17 cellular contexts compared by ENCODE assay signal in the genomic region with DNA sequence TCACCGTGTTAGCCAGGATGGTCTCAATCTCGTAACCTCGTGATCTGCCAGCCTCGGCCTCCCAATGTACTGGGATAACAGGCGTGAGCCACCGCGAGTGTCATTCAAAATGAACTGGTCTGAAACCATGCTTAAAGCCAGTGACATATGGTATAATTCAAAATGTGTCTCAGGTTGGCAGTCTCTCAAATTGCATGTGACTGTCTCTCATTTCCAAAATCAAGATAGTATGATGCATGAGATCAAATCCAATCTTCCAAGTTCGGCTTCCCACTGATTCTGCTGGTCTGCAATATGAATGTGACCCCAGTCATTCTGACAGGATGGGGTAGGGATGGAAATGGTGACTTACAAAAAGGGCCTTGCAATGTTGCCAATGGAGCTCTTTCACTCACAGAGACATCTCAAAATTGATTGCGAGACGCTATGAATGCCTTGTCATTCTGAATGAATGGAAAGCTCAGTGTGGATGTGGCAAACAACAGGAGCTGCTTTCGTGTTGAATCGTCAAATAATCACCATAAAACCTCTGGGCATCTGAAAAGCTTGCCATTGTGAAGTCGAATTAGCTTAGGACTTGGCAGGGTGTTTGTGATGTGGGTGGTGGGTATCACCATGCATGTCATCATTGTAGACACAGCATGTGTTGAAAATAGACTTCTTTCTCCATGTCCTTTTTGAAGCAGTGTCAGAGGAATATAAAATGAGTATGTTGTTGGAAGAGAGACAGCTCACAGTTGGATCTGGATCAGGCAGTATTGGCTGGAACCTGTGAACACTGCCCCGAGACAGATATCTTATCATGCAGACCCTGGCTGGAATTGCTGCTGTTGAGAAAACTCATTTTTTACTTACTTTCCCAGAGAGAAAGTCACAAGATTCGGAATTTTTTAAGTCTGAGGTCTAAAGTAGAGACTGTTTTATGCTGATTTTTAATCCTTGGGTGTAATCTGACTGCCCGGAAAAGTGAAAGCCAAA. TPM values are rescaled to one million over a fixed set of nuclear protein-coding genes. Genes with fewer than 3 reads are reported as not detected.
DNase-seq lines count a peak whose midpoint lies in the region; ATAC-seq, FAIRE-seq and TF ChIP-seq lines count a peak whose summit lies in the region.
"Had no signal": no experiment of that assay in that cellular context is flagged by ENCODE, and none has a peak within 500 bp of the region (broad histone marks: within the 10 kb centered on the region; RNA-seq: fewer than 3 reads in every experiment).

No MANE protein-coding gene starts in this region.

- H4K20me1 ChIP-seq in IMR-90 (ENCODE audit: insufficient read depth, low read length): no peaks in the 10 kb centered on the region
- no peaks in the 10 kb centered on the region for H4K20me1 ChIP-seq in astrocyte (ENCODE audit: insufficient read depth, low read length)

- H3K4me3 Mint-ChIP-seq in astrocyte (ENCODE audit: unreplicated experiment) (no peak overlapping the region), WTC11 (no peak overlapping the region)

- no TSS peak for BruUV-seq in IMR-90 (replicated peaks; lab: Mats Ljungman, UMichigan)

- H2BK5ac ChIP-seq in IMR-90 (ENCODE audit: low read depth, low read length, poor library complexity, severe bottlenecking): no peak overlapping the region

- FAIRE-seq in astrocyte (lab: Jason Lieb, UNC): no peak
- FAIRE-seq: G401.6 had no signal

- no peak for ATAC-seq in IMR-90 (ENCODE audit: low read depth)
- no peak for ATAC-seq in psoas muscle
- no peak for ATAC-seq in WTC11
- no peak for ATAC-seq in GM21526 (IDR thresholded peaks at IDR 0.05; ENCODE audit: low FRiP score, unreplicated experiment)
- no peak for ATAC-seq in GM18909 (IDR thresholded peaks at IDR 0.05; ENCODE audit: poor library complexity, unreplicated experiment)

- no peak for TF ChIP-seq POLR2A in IMR-90 (IDR thresholded peaks at IDR 0.05; ENCODE audit: low read depth, low read length)

- no peak overlapping the region for H2BK20ac ChIP-seq in IMR-90 (ENCODE audit: low read depth, low read length)

- no peak overlapping the region for H2AFZ ChIP-seq in IMR-90 (replicated peaks; ENCODE audit: low read length, poor library complexity)
- peak overlapping the region; percentile 23 for H2AFZ ChIP-seq in astrocyte (ENCODE audit: low read depth, low read length)

- H3K4me2 ChIP-seq in IMR-90 (ENCODE audit: low read depth, low read length): no peak overlapping the region
- H3K4me2 ChIP-seq in astrocyte (ENCODE audit: low read length): no peak overlapping the region

- no peaks in the 10 kb centered on the region for H3K27me3 ChIP-seq in IMR-90 (ENCODE audit: control insufficient read depth, insufficient read depth, low read length)
- no peaks in the 10 kb centered on the region for H3K27me3 ChIP-seq in astrocyte (ENCODE audit: insufficient read depth, low read length)
- H3K27me3 ChIP-seq in psoas muscle (ENCODE audit: insufficient read depth in 3 of 3, low read length in 2 of 3): no peaks in the 10 kb centered on the region
- H3K27me3 ChIP-seq: SJSA1 had no signal

- peaks cover 51% of the 10 kb centered on the region for H3K4me1 Mint-ChIP-seq in astrocyte (ENCODE audit: low read depth, unreplicated experiment)
- peaks cover 16% of the 10 kb centered on the region for H3K4me1 Mint-ChIP-seq in WTC11

- no peaks in the 10 kb centered on the region for H3K79me2 ChIP-seq in astrocyte (ENCODE audit: insufficient read depth, low read length)

- no peak overlapping the region for H3K4me3 ChIP-seq in IMR-90 (ENCODE audit: insufficient read depth, low read depth, low read length)
- H3K4me3 ChIP-seq in astrocyte (ENCODE audit: insufficient read depth, low read depth, low read length): no peak overlapping the region
- H3K4me3 ChIP-seq in psoas muscle: no peak overlapping the region
- H3K4me3 ChIP-seq: SJSA1 had no signal

- POLR2A ChIA-PET in IMR-90 (lab: Charles Lee; ENCODE audit: unreplicated experiment) (no interaction called here), WTC11 (lab: Charles Lee) (no interaction called here)

- H2AK9ac ChIP-seq in IMR-90 (replicated peaks; ENCODE audit: low read depth, low read length, poor library complexity): no peak overlapping the region

- no peak overlapping the region for H3K9ac ChIP-seq in IMR-90 (ENCODE audit: low read depth, low read length)
- H3K9ac ChIP-seq in astrocyte (ENCODE audit: low read length): no peak overlapping the region

- peaks cover 11% of the 10 kb centered on the region for H3K4me1 ChIP-seq in IMR-90 (ENCODE audit: control insufficient read depth, insufficient read depth, low read length)
- peaks cover 21% of the 10 kb centered on the region for H3K4me1 ChIP-seq in astrocyte (ENCODE audit: insufficient read depth, low read length)
- H3K4me1 ChIP-seq in psoas muscle: peaks cover 40% of the 10 kb centered on the region

- H3K27ac Mint-ChIP-seq in astrocyte (ENCODE audit: unreplicated experiment) (peak overlapping the region; percentile 31), WTC11 (no peak overlapping the region; the same call in 1 of the 2 replicates)

- no peaks in the 10 kb centered on the region for H3K79me1 ChIP-seq in IMR-90 (ENCODE audit: low read depth in 1 of 2, low read length in 2 of 2)

- H3K18ac ChIP-seq in IMR-90 (ENCODE audit: low read depth, low read length): no peak overlapping the region; the same call in 1 of the 2 replicates

- H3K9me3 ChIP-seq in IMR-90 (ENCODE audit: control insufficient read depth, insufficient read depth, low read length) (no peaks in the 10 kb centered on the region), astrocyte (ENCODE audit: insufficient read depth, low read depth, low read length) (no peaks in the 10 kb centered on the region), psoas muscle (no peaks in the 10 kb centered on the region)
- H3K9me3 ChIP-seq: SJSA1 had no signal

- H3K27ac ChIP-seq in IMR-90 (ENCODE audit: insufficient read depth, low read length) (no peak overlapping the region), astrocyte (ENCODE audit: low read depth, low read length) (no peak overlapping the region), psoas muscle (peak overlapping the region; percentile 42)
- H3K27ac ChIP-seq: SJSA1 had no signal

- no peaks in the 10 kb centered on the region for H3K36me3 ChIP-seq in IMR-90 (ENCODE audit: control insufficient read depth, insufficient read depth, low read length)
- no peaks in the 10 kb centered on the region for H3K36me3 ChIP-seq in astrocyte (ENCODE audit: insufficient read depth, low read length)
- no peaks in the 10 kb centered on the region for H3K36me3 ChIP-seq in psoas muscle (ENCODE audit: insufficient read depth in 1 of 2, low read depth in 1 of 2)
- H3K36me3 ChIP-seq: SJSA1 had no signal

- H3K4ac ChIP-seq in IMR-90 (ENCODE audit: low read depth, low read length): no peak overlapping the region

- H3K9me3 Mint-ChIP-seq in astrocyte (ENCODE audit: unreplicated experiment): peaks cover 4% of the 10 kb centered on the region
- no peaks in the 10 kb centered on the region for H3K9me3 Mint-ChIP-seq in WTC11

- TF ChIP-seq RAD21 in IMR-90 (IDR thresholded peaks at IDR 0.05; ENCODE audit: low read length): no peak

- H4K5ac ChIP-seq in IMR-90 (ENCODE audit: low read depth, low read length): no peak overlapping the region; the same call in 1 of the 2 replicates

- in situ Hi-C loops in IMR-90 (cut with MboI; ENCODE audit: low sequenced_read_pairs): no loop called here

- H2BK15ac ChIP-seq in IMR-90 (ENCODE audit: low read depth, low read length): peak overlapping the region; percentile 23; the same call in 1 of the 3 replicates

- no peak overlapping the region for H3K23ac ChIP-seq in IMR-90 (ENCODE audit: low read depth, low read length)

- H3K36me3 Mint-ChIP-seq in astrocyte (ENCODE audit: low read depth, unreplicated experiment) (no peaks in the 10 kb centered on the region), WTC11 (no peaks in the 10 kb centered on the region)

- no peak overlapping the region for H4K8ac ChIP-seq in IMR-90 (ENCODE audit: low read depth in 2 of 2, low read length in 2 of 2)

- no peak for DNase-seq in IMR-90
- peak; percentile 48 for DNase-seq in astrocyte (ENCODE audit: low read depth)
- peak; percentile 44 for DNase-seq in foreskin melanocyte
- no peak for DNase-seq in psoas muscle
- no peak for DNase-seq in WTC11 (ENCODE audit: low spot score)
- DNase-seq: DND-41, GOT3, KBM-7, NCI-H187, NCI-H2107, NCI-H524, NCI-H82, RPMI8226 had no signal

- 100% methylated on average over 1 of the region's 16 CpGs; no CpG with 5 or more reads in 1 of the 2 experiments for WGBS in IMR-90 (ENCODE audit: extremely low coverage in 2 of 2, insufficient read length in 1 of 2), 2 experiments
- WGBS in psoas muscle, 3 donors: 74 to 88% (median 76%) methylated on average over 16 of the region's 16 CpGs

- H3K9me1 ChIP-seq in IMR-90 (ENCODE audit: insufficient read depth, low read length): no peaks in the 10 kb centered on the region

- H3K27me3 Mint-ChIP-seq in astrocyte (ENCODE audit: low read depth, unreplicated experiment) (no peaks in the 10 kb centered on the region), WTC11 (ENCODE audit: low read depth) (no peaks in the 10 kb centered on the region)

- dilution Hi-C loops in IMR-90 (cut with HindIII; ENCODE audit: low sequenced_read_pairs, unreplicated experiment): no loop called here

- H3K14ac ChIP-seq in IMR-90 (replicated peaks; ENCODE audit: low read depth, low read length): no peak overlapping the region

- CTCF ChIA-PET in IMR-90 (lab: Yijun Ruan, JAX): interaction anchor here (0.7 kb wide), 1 partner anchor 71 kb away, joined by 3 read pairs; no protein-coding TSS in a partner anchor
- CTCF ChIA-PET in WTC11 (lab: Charles Lee): interaction anchor here (0.8 to 1.7 kb wide), 3 partner anchors 10 to 71 kb away, joined by 3 to 7 read pairs (median 6); no protein-coding TSS in a partner anchor

- H4K91ac ChIP-seq in IMR-90 (ENCODE audit: insufficient read depth, low read depth, low read length): no peak overlapping the region

- intact Hi-C loops in IMR-90 (cut with micrococcal nuclease): no loop called here
- intact Hi-C loops in psoas muscle (cut with DNase I): loop anchor here in 1 of 2 donors (5.0 kb wide), 1 partner anchor 73 kb away; no protein-coding TSS in a partner anchor

- 0 out of 2 replicates have a peak overlapping the region, but pooled peaks have one; percentile 23 for H2BK120ac ChIP-seq in IMR-90 (ENCODE audit: low read depth, low read length)

- TF ChIP-seq CTCF in IMR-90 (conservative IDR thresholded peaks at IDR 0.05; ENCODE audit: low read depth, low read length) (no peak), astrocyte (IDR thresholded peaks at IDR 0.05; ENCODE audit: insufficient read depth, low read depth, low read length) (no peak), psoas muscle (IDR thresholded peaks at IDR 0.05) (no peak), WTC11 (IDR thresholded peaks at IDR 0.05) (no peak)

- H3K56ac ChIP-seq in IMR-90 (ENCODE audit: extremely low read depth, insufficient read depth, low read length): no peak overlapping the region

- no peak overlapping the region for H2AK5ac ChIP-seq in IMR-90 (ENCODE audit: low read depth, low read length)

RNA-seq across cellular contexts. Expression of gene SLN, which starts 12.2 kb away (rescaled TPM):
- total RNA-seq in IMR-90 (2012; rRNA removed): not detected in 2 replicates
- polyA plus RNA-seq in IMR-90 (2012; rRNA removed): not detected in 2 replicates
- not detected in 2 replicates for polyA plus RNA-seq in IMR-90 (2012; cell fraction: cytosol; rRNA removed)
- polyA plus RNA-seq in IMR-90 (2012; cell fraction: nucleus; rRNA removed; ENCODE audit: low replicate concordance): not detected in 2 replicates
- 4.9 and 8.0 TPM in 2 replicates for total RNA-seq in astrocyte
- 1,000 to 10,000 TPM; 1,477 to 8,637 (median 4,141) TPM for total RNA-seq in psoas muscle
- 1,000 to 10,000 TPM in 2 of 3 donors, 100 to 1,000 TPM in 1; 475 to 3,094 (median 2,485) TPM for polyA plus RNA-seq in psoas muscle
- not detected in 3 replicates for total RNA-seq in WTC11 (2021)
- total RNA-seq: SJSA1 had no signal

Comparison
In these comparisons a context has a peak if more than half of its experiments do, and no peak if none do; other contexts are left out.
1. DNase-seq: peak in astrocyte (single experiment) and foreskin melanocyte (single experiment); none in IMR-90 (single experiment), psoas muscle (0 of 2) and WTC11 (single experiment).
2. RNA of gene SLN, which starts 12.2 kb away (total RNA-seq): 1,477 to 8,637 TPM in psoas muscle; 4.9 to 8.0 TPM in astrocyte, not detected in IMR-90 and not detected in WTC11; every median in the first group is over 100 times any median in the second.